In the genomic region with DNA sequence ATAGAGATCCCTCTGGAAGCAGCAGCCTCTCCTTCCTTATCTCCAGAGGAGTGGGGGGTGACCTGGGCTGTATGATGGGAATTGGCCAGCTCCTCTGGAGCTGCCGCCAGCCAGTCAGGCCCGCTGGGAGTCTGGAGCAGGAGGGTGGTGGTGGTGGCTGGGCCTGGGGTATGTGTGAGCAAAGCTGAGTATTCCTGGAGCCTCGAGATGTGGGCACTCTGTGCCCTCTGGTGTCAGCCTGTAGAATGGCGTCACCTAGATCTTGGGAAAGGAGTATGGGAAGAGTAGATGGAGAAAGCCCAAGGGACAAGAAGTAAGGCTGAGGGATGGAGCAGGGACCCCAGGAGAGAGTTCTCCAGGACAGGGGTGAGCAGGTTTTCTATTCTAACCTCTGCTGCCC, we compare ENCODE assay signal across 9 cellular contexts. TPM values are rescaled to one million over a fixed set of nuclear protein-coding genes. Genes with fewer than 3 reads are reported as not detected.
A peak's percentile ranks its signal among the peaks of the same experiment; 100 is the strongest.
DNase-seq lines count a peak whose midpoint lies in the region; ATAC-seq, FAIRE-seq and TF ChIP-seq lines count a peak whose summit lies in the region.
"Had no signal": no experiment of that assay in that cellular context is flagged by ENCODE, and none has a peak within 500 bp of the region (broad histone marks: within the 10 kb centered on the region; RNA-seq: fewer than 3 reads in every experiment).

No MANE protein-coding gene starts in this region.

- no peaks in the 10 kb centered on the region for H4K20me1 ChIP-seq in fibroblast of lung (ENCODE audit: control insufficient read depth, extremely low read depth, insufficient read depth, low read length)

- H3K4me1 ChIP-seq in A549 = no peaks in the 10 kb centered on the region
- H3K4me1 ChIP-seq in fibroblast of lung (ENCODE audit: control insufficient read depth, extremely low read depth, insufficient read depth, low read length) = no peaks in the 10 kb centered on the region
- H3K4me1 ChIP-seq in gastrocnemius medialis = no peaks in the 10 kb centered on the region
- H3K4me1 ChIP-seq: parathyroid adenoma had no signal

- TF ChIP-seq RAD21 in A549 (conservative IDR thresholded peaks at IDR 0.05 in 1 of 2, IDR thresholded peaks at IDR 0.05 in 1 of 2) = peak; percentile 66 to 73

- no peaks in the 10 kb centered on the region for H3K79me2 ChIP-seq in fibroblast of lung (ENCODE audit: control insufficient read depth, insufficient read depth, low read length)
- H3K79me2 ChIP-seq: parathyroid adenoma had no signal

- H3K27me3 ChIP-seq in GM06990 (replicated peaks; ENCODE audit: control insufficient read depth, insufficient read depth, low read length) = no peaks in the 10 kb centered on the region
- no peaks in the 10 kb centered on the region for H3K27me3 ChIP-seq in fibroblast of lung (ENCODE audit: control insufficient read depth, insufficient read depth, low read length)
- H3K27me3 ChIP-seq in gastrocnemius medialis = no peaks in the 10 kb centered on the region

- H3K27ac Mint-ChIP-seq in activated naive CD8-positive, alpha-beta T cell treated with anti-CD3 and anti-CD28 coated beads for 36 hours = no peak overlapping the region

- intact Hi-C loops in gastrocnemius medialis (cut with DNase I; ENCODE audit: low total_unique reads) = no loop called here

- TF ChIP-seq CTCF in A549 (IDR thresholded peaks at IDR 0.05) (peak; percentile 50), GM06990 (IDR thresholded peaks at IDR 0.05; ENCODE audit: insufficient read depth, low read length, poor library complexity, severe bottlenecking) (peak; percentile 35), fibroblast of lung (conservative IDR thresholded peaks at IDR 0.05 in 1 of 2, IDR thresholded peaks at IDR 0.05 in 1 of 2; ENCODE audit: low read depth in 1 of 2, low read length in 2 of 2) (peak; percentile 26 to 42), gastrocnemius medialis (IDR thresholded peaks at IDR 0.05 in 4 of 5, conservative IDR thresholded peaks at IDR 0.05 in 1 of 5) (no peak)

- in situ Hi-C loops in gastrocnemius medialis (cut with MboI; ENCODE audit: low sequenced_read_pairs in 4 of 4) = no loop called here

- peaks cover 4% of the 10 kb centered on the region for H3K27me3 Mint-ChIP-seq in activated naive CD8-positive, alpha-beta T cell treated with anti-CD3 and anti-CD28 coated beads for 36 hours

- no peaks in the 10 kb centered on the region for H3K9me3 Mint-ChIP-seq in activated naive CD8-positive, alpha-beta T cell treated with anti-CD3 and anti-CD28 coated beads for 36 hours

- H3K36me3 Mint-ChIP-seq in activated naive CD8-positive, alpha-beta T cell treated with anti-CD3 and anti-CD28 coated beads for 36 hours = no peaks in the 10 kb centered on the region

- H3K4me1 Mint-ChIP-seq in activated naive CD8-positive, alpha-beta T cell treated with anti-CD3 and anti-CD28 coated beads for 36 hours = no peaks in the 10 kb centered on the region

- DNase-seq in A549 (ENCODE audit: low read depth in 1 of 2, low spot score in 1 of 2) (peak; percentile 55 to 59), GM06990 (ENCODE audit: extremely low read depth, insufficient read length) (no peak), NCI-H526 treated with DMSO at 0.1 percent for 48 hours (lab: John Stamatoyannopoulos, UW) (peak; percentile 70), fibroblast of lung (ENCODE audit: low read depth in 2 of 2) (peak; percentile 19 to 43), gastrocnemius medialis (no peak)
- no peak for DNase-seq in activated naive CD8-positive, alpha-beta T cell treated with anti-CD3 and anti-CD28 coated beads for 36 hours

- H3K27ac ChIP-seq in A549 (no peak overlapping the region), fibroblast of lung (ENCODE audit: insufficient read depth, low read length) (no peak overlapping the region), gastrocnemius medialis (no peak overlapping the region)
- H3K27ac ChIP-seq: parathyroid adenoma had no signal

- H3K4me2 ChIP-seq in A549 (no peak overlapping the region), fibroblast of lung (ENCODE audit: extremely low read depth, insufficient read depth, low read length) (no peak overlapping the region)

- WGBS in A549 (ENCODE audit: missing lambda C conversion rate) = 26% methylated on average over 4 of the region's 4 CpGs

- no peak for TF ChIP-seq EP300 in A549 (IDR thresholded peaks at IDR 0.05)

- no peak overlapping the region for H3K9ac ChIP-seq in fibroblast of lung (ENCODE audit: insufficient read depth, low read length)
- H3K9ac ChIP-seq: parathyroid adenoma had no signal

- CTCF ChIA-PET in A549 (lab: Yijun Ruan, JAX) = interaction anchor here (0.6 to 2.9 kb wide), 27 partner anchors 8 to 1283 kb away, joined by 3 to 13 read pairs (median 4); a partner anchor contains a TSS

- ATAC-seq in A549 (peak; percentile 92 to 97), HG03280 (IDR thresholded peaks at IDR 0.05; ENCODE audit: unreplicated experiment) (no peak), gastrocnemius medialis (no peak), HG02759 (IDR thresholded peaks at IDR 0.05; ENCODE audit: unreplicated experiment) (no peak)

- no peak overlapping the region for H2AFZ ChIP-seq in fibroblast of lung (ENCODE audit: low read length)
- H2AFZ ChIP-seq: parathyroid adenoma had no signal

- POLR2A ChIA-PET in A549 (lab: Yijun Ruan, JAX) = no interaction called here

- H3K9me3 ChIP-seq in A549 = no peaks in the 10 kb centered on the region
- no peaks in the 10 kb centered on the region for H3K9me3 ChIP-seq in fibroblast of lung (ENCODE audit: control insufficient read depth, insufficient read depth, low read depth, low read length)
- no peaks in the 10 kb centered on the region for H3K9me3 ChIP-seq in gastrocnemius medialis

- H3K4me3 ChIP-seq in A549 = no peak overlapping the region
- H3K4me3 ChIP-seq in GM06990 (replicated peaks; ENCODE audit: low read depth, low read length) = no peak overlapping the region
- no peak overlapping the region for H3K4me3 ChIP-seq in fibroblast of lung (replicated peaks in 1 of 4; ENCODE audit: control extremely low read depth in 1 of 4, insufficient read depth in 1 of 4, low read depth in 3 of 4, low read length in 4 of 4)
- no peak overlapping the region for H3K4me3 ChIP-seq in gastrocnemius medialis

- no peak for FAIRE-seq in A549 (lab: Jason Lieb, UNC)

- no peak overlapping the region for H3K4me3 Mint-ChIP-seq in activated naive CD8-positive, alpha-beta T cell treated with anti-CD3 and anti-CD28 coated beads for 36 hours

- H3K36me3 ChIP-seq in GM06990 (ENCODE audit: control insufficient read depth, insufficient read depth, low read length) = no peaks in the 10 kb centered on the region
- no peaks in the 10 kb centered on the region for H3K36me3 ChIP-seq in fibroblast of lung (ENCODE audit: control insufficient read depth, insufficient read depth, low read length)
- H3K36me3 ChIP-seq in gastrocnemius medialis = no peaks in the 10 kb centered on the region

- TF ChIP-seq POLR2A in A549 (IDR thresholded peaks at IDR 0.05; ENCODE audit: low read length) = no peak
- TF ChIP-seq POLR2A in gastrocnemius medialis (IDR thresholded peaks at IDR 0.05) = no peak

TF ChIP-seq in A549, 52 proteins besides CTCF, POLR2A, EP300 and RAD21:
- TF ChIP-seq FOXS1 (CRISPR knock-in tag; IDR thresholded peaks at IDR 0.05) (no peak), SMC3 (IDR thresholded peaks at IDR 0.05) (peak; percentile 48; the same call in 1 of the 3 replicates)

RNA-seq across cellular contexts. Expression of a gene that starts 16.0 kb away (rescaled TPM):
- 3.9 and 4.5 TPM in 2 replicates for polyA plus RNA-seq in A549 (2011; rRNA removed)
- 1.5 and 2.1 TPM in 2 replicates for polyA plus RNA-seq in A549 (2012; cell fraction: cytosol; rRNA removed)
- 3.7 and 4.6 TPM in 2 replicates for polyA plus RNA-seq in A549 (2012; cell fraction: nucleus; rRNA removed)
- polyA plus RNA-seq in A549 (2017; fragmentation: RNase III; extraction: RNeasy Plus Mini Kit Qiagen cat#74134 plus additional on column Dnase treatment) = 2.9 to 4.2 TPM (median 4.1 TPM) in 3 replicates
- 3.3 TPM in 2 replicates for polyA minus RNA-seq in A549 (2011; rRNA and poly(A)+ RNA removed)
- total RNA-seq in fibroblast of lung = under 0.01 TPM in 1 of 2 replicates, not detected in the other
- 0.01 and 0.02 TPM in 2 replicates for polyA plus RNA-seq in fibroblast of lung
- 0.02 TPM in 1 of 2 replicates, not detected in the other for polyA plus RNA-seq in fibroblast of lung (2012)
- polyA minus RNA-seq in fibroblast of lung (ENCODE audit: low replicate concordance) = not detected in 2 replicates
- under 1 TPM; 0.24 to 0.31 TPM for total RNA-seq in activated naive CD8-positive, alpha-beta T cell treated with anti-CD3 and anti-CD28 coated beads for 36 hours
- 1 to 10 TPM in 1 of 4 donors, under 1 TPM in 2, not detected in 1; 0.26 to 1.2 (median 0.78) TPM for total RNA-seq in gastrocnemius medialis

RNA-seq across cellular contexts. Expression of a gene that starts 49.5 kb away (rescaled TPM):
- polyA plus RNA-seq in A549 (2011; rRNA removed) (0.63 and 0.67 TPM in 2 replicates), A549 (2017; fragmentation: RNase III; extraction: RNeasy Plus Mini Kit Qiagen cat#74134 plus additional on column Dnase treatment) (0.29 to 0.49 TPM (median 0.34 TPM) in 3 replicates), fibroblast of lung (0.05 and 0.14 TPM in 2 replicates)
- polyA plus RNA-seq in A549 (2012; cell fraction: cytosol; rRNA removed) = 0.37 and 0.38 TPM in 2 replicates
- polyA plus RNA-seq in A549 (2012; cell fraction: nucleus; rRNA removed) = 1.6 and 2.1 TPM in 2 replicates
- 0.21 and 0.58 TPM in 2 replicates for polyA minus RNA-seq in A549 (2011; rRNA and poly(A)+ RNA removed)
- total RNA-seq in fibroblast of lung (not detected in 2 replicates), gastrocnemius medialis (under 1 TPM in 1 of 4 donors, not detected in 3; 0.46 TPM)
- polyA plus RNA-seq in fibroblast of lung (2012) = 0.10 TPM in 1 of 2 replicates, not detected in the other
- polyA minus RNA-seq in fibroblast of lung (ENCODE audit: low replicate concordance) = 0.16 and 0.67 TPM in 2 replicates
- under 1 TPM; 0.34 to 0.52 TPM for total RNA-seq in activated naive CD8-positive, alpha-beta T cell treated with anti-CD3 and anti-CD28 coated beads for 36 hours

Comparison
In these comparisons a context has a peak if more than half of its experiments do, and no peak if none do; other contexts are left out.
1. ATAC-seq: peak in A549 (2 of 2); none in HG03280 (single experiment), gastrocnemius medialis (0 of 2) and HG02759 (single experiment).
2. DNase-seq: peak in A549 (2 of 2), NCI-H526 treated with DMSO at 0.1 percent for 48 hours (single experiment) and fibroblast of lung (2 of 2); none in GM06990 (single experiment), activated naive CD8-positive, alpha-beta T cell treated with anti-CD3 and anti-CD28 coated beads for 36 hours (single experiment) and gastrocnemius medialis (0 of 2).
3. CTCF ChIP-seq: peak in A549 (single experiment), GM06990 (single experiment) and fibroblast of lung (2 of 2); none in gastrocnemius medialis (0 of 5).